In the genomic region with DNA sequence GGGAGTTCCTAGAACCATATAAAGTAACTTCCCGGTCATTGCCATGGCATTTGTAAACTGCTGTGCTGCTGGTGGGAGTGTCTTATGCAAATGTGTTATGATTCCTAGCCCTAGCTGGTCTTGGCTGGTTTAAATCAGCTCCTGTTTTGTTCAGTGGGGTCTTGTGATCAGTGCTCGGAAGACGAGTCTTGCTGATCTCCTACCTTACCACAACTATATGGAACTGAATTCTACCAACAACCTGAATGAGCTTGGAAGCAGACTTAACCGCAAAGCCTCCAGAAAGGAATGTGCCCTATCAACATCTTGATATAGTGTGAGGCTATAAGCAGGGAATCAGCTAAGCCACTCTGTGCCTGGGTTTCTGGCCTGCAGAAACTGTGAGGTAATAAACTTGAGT, we compare ENCODE assay signal across 14 cellular contexts. TPM values are rescaled to one million over a fixed set of nuclear protein-coding genes. Genes with fewer than 3 reads are reported as not detected.
DNase-seq lines count a peak whose midpoint lies in the region; ATAC-seq and TF ChIP-seq lines count a peak whose summit lies in the region.
"Had no signal": no experiment of that assay in that cellular context is flagged by ENCODE, and none has a peak within 500 bp of the region (broad histone marks: within the 10 kb centered on the region; RNA-seq: fewer than 3 reads in every experiment).

No MANE protein-coding gene starts in this region.

- H3K27me3 ChIP-seq in mammary epithelial cell (ENCODE audit: insufficient read depth, low read length) (no peaks in the 10 kb centered on the region), brain microvascular endothelial cell (replicated peaks) (no peaks in the 10 kb centered on the region), ascending aorta (no peaks in the 10 kb centered on the region)

- H3K4me1 ChIP-seq in mammary epithelial cell (ENCODE audit: insufficient read depth, low read length) = peaks cover 2% of the 10 kb centered on the region
- no peaks in the 10 kb centered on the region for H3K4me1 ChIP-seq in ascending aorta

- BruUV-seq in mammary epithelial cell (replicated peaks; lab: Mats Ljungman, UMichigan) = no TSS peak
- no TSS peak for BruUV-seq in MCF 10A (replicated peaks; lab: Mats Ljungman, UMichigan)

- no peaks in the 10 kb centered on the region for H3K79me2 ChIP-seq in mammary epithelial cell (ENCODE audit: insufficient read depth, low read length)

- no peaks in the 10 kb centered on the region for H3K4me1 Mint-ChIP-seq in MCF 10A (ENCODE audit: insufficient read depth, unreplicated experiment)
- H3K4me1 Mint-ChIP-seq: neural crest cell had no signal

- H3K9ac ChIP-seq in mammary epithelial cell (ENCODE audit: insufficient read depth, low read length) = no peak overlapping the region

- TF ChIP-seq CTCF in mammary epithelial cell (conservative IDR thresholded peaks at IDR 0.05 in 1 of 2, IDR thresholded peaks at IDR 0.05 in 1 of 2; ENCODE audit: extremely low read depth in 1 of 2, insufficient read depth in 1 of 2, low read depth in 1 of 2, low read length in 2 of 2) (no peak), MCF 10A (IDR thresholded peaks at IDR 0.05; ENCODE audit: unreplicated experiment) (no peak), brain microvascular endothelial cell (IDR thresholded peaks at IDR 0.05; ENCODE audit: low read depth, low read length, missing control alignments) (no peak), ascending aorta (IDR thresholded peaks at IDR 0.05) (no peak)

- no peak overlapping the region for H3K27ac Mint-ChIP-seq in MCF 10A (ENCODE audit: low read depth, unreplicated experiment)
- H3K27ac Mint-ChIP-seq: activated naive CD8-positive, alpha-beta T cell had no signal

- no peak overlapping the region for H3K27ac ChIP-seq in mammary epithelial cell (ENCODE audit: insufficient read depth, low read depth, low read length)
- H3K27ac ChIP-seq in brain microvascular endothelial cell = no peak overlapping the region
- H3K27ac ChIP-seq in ascending aorta = no peak overlapping the region

- peak; percentile 52 for DNase-seq in mammary epithelial cell
- DNase-seq in MCF 10A (ENCODE audit: unreplicated experiment) = no peak
- DNase-seq in brain microvascular endothelial cell = peak; percentile 32
- peak; percentile 12 for DNase-seq in kidney tubule cell (ENCODE audit: low spot score)
- DNase-seq in ascending aorta (ENCODE audit: low spot score in 2 of 2) = no peak
- DNase-seq in GF-D8 (lab: John Stamatoyannopoulos, UW) = no peak
- DNase-seq in 8988T = no peak
- DNase-seq: left colon, NCI-H146, NCI-H69 had no signal

- POLR2A ChIA-PET in MCF 10A (lab: Yijun Ruan, JAX) = no interaction called here

- dilution Hi-C loops in mammary epithelial cell (cut with HindIII; ENCODE audit: low sequenced_read_pairs) = no loop called here

- peak overlapping the region; percentile 10 for H2AFZ ChIP-seq in mammary epithelial cell (ENCODE audit: low read depth, low read length)

- H3K9me3 ChIP-seq in mammary epithelial cell (replicated peaks; ENCODE audit: insufficient read depth, low read length) (no peaks in the 10 kb centered on the region), ascending aorta (no peaks in the 10 kb centered on the region)

- no peak overlapping the region for H3K4me3 ChIP-seq in mammary epithelial cell (replicated peaks in 1 of 3; ENCODE audit: insufficient read depth in 1 of 3, low read depth in 2 of 3, low read length in 3 of 3)
- no peak overlapping the region for H3K4me3 ChIP-seq in brain microvascular endothelial cell (ENCODE audit: low read depth, low read length)
- H3K4me3 ChIP-seq in ascending aorta = no peak overlapping the region

- H4K20me1 ChIP-seq in mammary epithelial cell (ENCODE audit: insufficient read depth, low read length) = no peaks in the 10 kb centered on the region

- no peak overlapping the region for H3K4me2 ChIP-seq in mammary epithelial cell (ENCODE audit: insufficient read depth, low read depth, low read length)

- intact Hi-C loops in mammary epithelial cell (cut with micrococcal nuclease) (no loop called here), MCF 10A (cut with micrococcal nuclease) (no loop called here), ascending aorta (cut with DNase I) (no loop called here)

- H3K36me3 Mint-ChIP-seq in MCF 10A (ENCODE audit: insufficient read depth, unreplicated experiment) = no peaks in the 10 kb centered on the region

- no peak overlapping the region for H3K4me3 Mint-ChIP-seq in MCF 10A (ENCODE audit: unreplicated experiment)
- H3K4me3 Mint-ChIP-seq: activated naive CD8-positive, alpha-beta T cell; neural crest cell had no signal

- in situ Hi-C loops in mammary epithelial cell (cut with MboI; ENCODE audit: low sequenced_read_pairs in 2 of 2) (no loop called here), brain microvascular endothelial cell (cut with HindIII; ENCODE audit: low pct_ligation_motif_present, low sequenced_read_pairs) (no loop called here)

- 64% methylated on average over 4 of the region's 4 CpGs for WGBS in mammary epithelial cell (ENCODE audit: low coverage, missing lambda C conversion rate)

- H3K27me3 Mint-ChIP-seq in MCF 10A (ENCODE audit: insufficient read depth, unreplicated experiment) = no peaks in the 10 kb centered on the region
- H3K27me3 Mint-ChIP-seq: activated naive CD8-positive, alpha-beta T cell had no signal

- ATAC-seq in HG03439 (IDR thresholded peaks at IDR 0.05; ENCODE audit: unreplicated experiment) = no peak
- ATAC-seq: left colon, Right ventricle myocardium inferior had no signal

- H3K36me3 ChIP-seq in mammary epithelial cell (ENCODE audit: insufficient read depth, low read length) (no peaks in the 10 kb centered on the region), brain microvascular endothelial cell (replicated peaks) (no peaks in the 10 kb centered on the region), ascending aorta (no peaks in the 10 kb centered on the region)

- H3K9me3 Mint-ChIP-seq in MCF 10A (ENCODE audit: unreplicated experiment) = no peaks in the 10 kb centered on the region
- H3K9me3 Mint-ChIP-seq: neural crest cell had no signal

- CTCF ChIA-PET in mammary epithelial cell (lab: Charles Lee; ENCODE audit: low non-redundant PET) = no interaction called here
- CTCF ChIA-PET in MCF 10A (lab: Yijun Ruan, JAX) = interaction anchor here (1.1 to 1.7 kb wide), 2 partner anchors 8 to 155 kb away, joined by 4 to 6 read pairs; no protein-coding TSS in a partner anchor

RNA-seq across cellular contexts. Expression of gene POLE4, which starts 33.5 kb away (rescaled TPM):
- total RNA-seq in mammary epithelial cell (10 to 100 TPM; 10.8 to 79.7 TPM), MCF 10A (2022) (117 and 133 TPM in 2 replicates), ascending aorta (57.5 TPM)
- polyA plus RNA-seq in mammary epithelial cell = 34.3 TPM
- 17.0 TPM for polyA minus RNA-seq in mammary epithelial cell

Comparison
In these comparisons a context has a peak if more than half of its experiments do, and no peak if none do; other contexts are left out.
1. DNase-seq: peak in mammary epithelial cell (single experiment), brain microvascular endothelial cell (single experiment) and kidney tubule cell (single experiment); none in MCF 10A (single experiment), ascending aorta (0 of 2), GF-D8 (single experiment) and 8988T (single experiment).